Comparison of ENCODE assay signal across 17 cellular contexts in the genomic region with DNA sequence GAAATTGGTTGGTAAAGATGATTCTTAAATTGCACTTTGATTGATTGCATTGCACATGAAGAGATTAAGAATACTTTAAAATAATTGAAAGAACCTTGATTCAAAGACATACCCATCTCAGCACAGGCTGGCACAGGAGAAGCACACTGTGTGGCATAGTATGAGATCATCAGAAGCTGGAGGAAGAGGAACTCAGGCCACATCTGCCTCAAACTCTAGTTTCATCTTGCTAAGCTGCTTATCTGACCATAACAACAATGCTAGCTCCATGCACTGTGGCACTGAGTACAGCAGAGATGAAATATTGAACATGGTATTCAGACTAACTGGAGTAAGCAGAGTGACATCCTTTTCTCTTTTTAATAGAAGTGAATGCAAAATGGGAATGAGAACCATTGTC.
"Had no signal": no experiment of that assay in that cellular context is flagged by ENCODE, and none has a peak within 500 bp of the region (broad histone marks: within the 10 kb centered on the region; RNA-seq: fewer than 3 reads in every experiment).

No MANE protein-coding gene starts in this region.

- H3K4me1 ChIP-seq: foreskin keratinocyte, tibial nerve, vagina had no signal

- DNase-seq: activated CD4-positive, alpha-beta T cell treated with anti-CD3 and anti-CD28 coated beads, Interleukin-2, amount 10 ng/mL, durations not matched to agents 7 days and 5 days; activated CD4-positive, CD25-positive, alpha-beta regulatory T cell; activated CD8-positive, alpha-beta memory T cell treated with anti-CD3 and anti-CD28 coated beads for 24 hours; activated naive CD4-positive, alpha-beta T cell; activated naive CD8-positive, alpha-beta T cell treated with anti-CD3 and anti-CD28 coated beads, Interleukin-2, amount 10 ng/mL, durations not matched to agents 7 days and 5 days; anterior cingulate cortex; effector memory CD4-positive, alpha-beta T cell; foreskin keratinocyte; left ventricle myocardium superior; mesendoderm; occipital lobe; stimulated activated CD4-positive, alpha-beta T cell treated with anti-CD3 and anti-CD28 coated beads, Interleukin-15, amount 100 ng/mL, for 24 hours; stimulated activated CD4-positive, alpha-beta T cell treated with anti-CD3 and anti-CD28 coated beads, Interleukin-4, amount 100 ng/mL, for 1 hour; stimulated activated naive CD4-positive, alpha-beta T cell treated with Interleukin-2 at 50 U/mL for 16 hours; substantia nigra had no signal

- ATAC-seq: foreskin keratinocyte, left ventricle myocardium superior had no signal

- H3K4me3 ChIP-seq: tibial nerve, vagina had no signal

- H3K9me3 ChIP-seq: tibial nerve, vagina had no signal

- H3K27ac ChIP-seq: foreskin keratinocyte, tibial nerve, vagina had no signal
